ENCODE assay signal across 21 cellular contexts in genomic region chr2:165294912-165295311, GRCh38. TPM values are rescaled to one million over a fixed set of nuclear protein-coding genes. Genes with fewer than 3 reads are reported as not detected.
DNase-seq lines count a peak whose midpoint lies in the region; ATAC-seq, FAIRE-seq and TF ChIP-seq lines count a peak whose summit lies in the region.
"Had no signal": no experiment of that assay in that cellular context is flagged by ENCODE, and none has a peak within 500 bp of the region (broad histone marks: within the 10 kb centered on the region; RNA-seq: fewer than 3 reads in every experiment).

No MANE protein-coding gene starts in this region.

- POLR2A ChIA-PET in SK-N-SH (lab: Yijun Ruan, JAX): interaction anchor here (1.5 kb wide), 1 partner anchor 55 kb away, joined by 7 read pairs; the partner anchor contains the start of gene SCN2A
- POLR2A ChIA-PET in H1 (lab: Charles Lee; ENCODE audit: partially characterized antibody): no interaction called here

- H3K18ac ChIP-seq in H1 (ENCODE audit: extremely low read depth, low read length): no peak overlapping the region

- H3K4me2 ChIP-seq in SK-N-SH (peak overlapping the region; percentile 91), H1 (ENCODE audit: insufficient read depth in 1 of 2, low read depth in 2 of 2, low read length in 2 of 2) (no peak overlapping the region), parathyroid adenoma (ENCODE audit: low read length) (no peak overlapping the region)

- no peak for ATAC-seq in sciatic nerve
- ATAC-seq: Panc1 had no signal

- intact Hi-C loops in sciatic nerve (cut with DNase I): no loop called here

- TF ChIP-seq EP300 in SK-N-SH (IDR thresholded peaks at IDR 0.05; ENCODE audit: borderline replicate concordance in 1 of 2, low read depth in 1 of 2, low read length in 1 of 2) (no peak), H1 (IDR thresholded peaks at IDR 0.05; ENCODE audit: borderline replicate concordance in 1 of 2, low read depth in 2 of 2, low read length in 2 of 2) (no peak)

- H3K9me2 ChIP-seq in SK-N-SH: no peaks in the 10 kb centered on the region

- H2BK12ac ChIP-seq in H1 (ENCODE audit: low read depth, low read length): no peak overlapping the region

- H3K79me2 ChIP-seq in SK-N-SH (ENCODE audit: insufficient read depth) (peaks cover 14% of the 10 kb centered on the region), H1 (ENCODE audit: control insufficient read depth in 1 of 2, insufficient read depth in 2 of 2, low read length in 2 of 2) (no peaks in the 10 kb centered on the region), parathyroid adenoma (no peaks in the 10 kb centered on the region)

- H3K79me1 ChIP-seq in H1 (ENCODE audit: low read depth, low read length): no peaks in the 10 kb centered on the region

- no peak overlapping the region for H3K56ac ChIP-seq in H1 (replicated peaks; ENCODE audit: insufficient read length, low read depth, low read length)

- WGBS in SK-N-SH (ENCODE audit: low lambda C conversion rate): 7% methylated on average over 5 of the region's 5 CpGs
- WGBS in H1 (ENCODE audit: extremely low coverage in 1 of 2, insufficient coverage in 1 of 2, insufficient read length in 1 of 2, insufficient replicate concordance in 2 of 2, low coverage in 1 of 2, low lambda C conversion rate in 2 of 2, missing lambda C conversion rate in 1 of 2), 2 experiments: 94% methylated on average over 5 of the region's 5 CpGs; no CpG with 5 or more reads in 1 of the 2 experiments

- H3K9me3 ChIP-seq in SK-N-SH (no peaks in the 10 kb centered on the region), H1 (ENCODE audit: insufficient read depth in 2 of 2, low read depth in 1 of 2, low read length in 1 of 2) (no peaks in the 10 kb centered on the region), parathyroid adenoma (ENCODE audit: control insufficient read depth, low read length) (no peaks in the 10 kb centered on the region), SJCRH30 (replicated peaks) (no peaks in the 10 kb centered on the region)
- H3K9me3 ChIP-seq: Caco-2 had no signal

- H3K4me3 ChIP-seq in SK-N-SH (ENCODE audit: low read depth in 2 of 2, low read length in 1 of 2): peak overlapping the region; percentile 86 to 90
- H3K4me3 ChIP-seq in H1 (ENCODE audit: extremely low read depth in 1 of 4, insufficient read depth in 2 of 4, low read depth in 3 of 4, low read length in 4 of 4): no peak overlapping the region
- no peak overlapping the region for H3K4me3 ChIP-seq in parathyroid adenoma (ENCODE audit: low read depth, low read length)
- H3K4me3 ChIP-seq in SJCRH30: no peak overlapping the region

- H2AFZ ChIP-seq in SK-N-SH (ENCODE audit: low read depth) (peak overlapping the region; percentile 94), H1 (ENCODE audit: low read length) (0 out of 2 replicates have a peak overlapping the region, but pooled peaks have one; percentile 52), parathyroid adenoma (peak overlapping the region; percentile 31)

- H4K91ac ChIP-seq in H1 (replicated peaks; ENCODE audit: insufficient read length, low read length): no peak overlapping the region

- H3K23ac ChIP-seq in H1 (ENCODE audit: insufficient read length): no peak overlapping the region

- CTCF ChIA-PET in SK-N-SH (lab: Yijun Ruan, JAX) (interaction anchor here (1.0 to 3.3 kb wide), 16 partner anchors 11 to 302 kb away, joined by 3 to 17 read pairs (median 6); partner anchors contain the start of genes SCN2A and SCN3A), H1 (lab: Charles Lee; ENCODE audit: partially characterized antibody) (interaction anchor here (0.5 to 3.0 kb wide), 10 partner anchors 11 to 580 kb away, joined by 3 to 11 read pairs (median 4); partner anchors contain the start of gene SCN2A)

- H3K14ac ChIP-seq in H1 (ENCODE audit: insufficient read length): no peak overlapping the region

- no peak for FAIRE-seq in H1 (lab: Jason Lieb, UNC)
- FAIRE-seq: G401.6, GM12891, GM19239, HTR-8/SVneo had no signal

- H3K9ac ChIP-seq in SK-N-SH: peak overlapping the region; percentile 70; the same call in 1 of the 2 replicates
- no peak overlapping the region for H3K9ac ChIP-seq in H1 (replicated peaks in 1 of 4; ENCODE audit: extremely low read depth in 1 of 4, low read depth in 3 of 4, low read length in 3 of 4)
- no peak overlapping the region for H3K9ac ChIP-seq in parathyroid adenoma

- H4K20me1 ChIP-seq in SK-N-SH (ENCODE audit: insufficient read depth) (no peaks in the 10 kb centered on the region), H1 (replicated peaks in 1 of 2; ENCODE audit: control insufficient read depth in 1 of 2, insufficient read depth in 2 of 2, low read length in 2 of 2) (no peaks in the 10 kb centered on the region)

- TF ChIP-seq RAD21 in SK-N-SH (IDR thresholded peaks at IDR 0.05; ENCODE audit: low read length) (no peak), H1 (IDR thresholded peaks at IDR 0.05 in 1 of 2, conservative IDR thresholded peaks at IDR 0.05 in 1 of 2; ENCODE audit: low read depth in 2 of 2, low read length in 2 of 2) (no peak)

- no peaks in the 10 kb centered on the region for H3K23me2 ChIP-seq in H1 (ENCODE audit: low read depth, low read length)

- no peak overlapping the region for H4K5ac ChIP-seq in H1 (ENCODE audit: insufficient read length, low read depth, low read length)

- DNase-seq in G401 (ENCODE audit: low spot score): peak; percentile 94
- peak; percentile 24 for DNase-seq in SK-N-SH
- DNase-seq in H1 (ENCODE audit: low read depth in 1 of 2, low spot score in 2 of 2): no peak
- no peak for DNase-seq in sciatic nerve (ENCODE audit: low spot score)
- no peak for DNase-seq in AG08395 (ENCODE audit: low spot score)
- DNase-seq in SJCRH30: no peak
- DNase-seq in DMS53 treated with DMSO at 0.1 percent for 48 hours (lab: John Stamatoyannopoulos, UW; ENCODE audit: unreplicated experiment): no peak
- DNase-seq: Caco-2, DMS53, NCI-H1092, NCI-H1694, NCI-H510A, NCI-H82, Right ventricle myocardium superior, SW 1271 had no signal

- no peaks in the 10 kb centered on the region for H3K27me3 ChIP-seq in SK-N-SH (ENCODE audit: insufficient read depth)
- H3K27me3 ChIP-seq in H1 (replicated peaks in 1 of 4; ENCODE audit: control insufficient read depth in 3 of 4, extremely low read depth in 1 of 4, insufficient read depth in 3 of 4, low read length in 3 of 4): no peaks in the 10 kb centered on the region
- no peaks in the 10 kb centered on the region for H3K27me3 ChIP-seq in parathyroid adenoma (ENCODE audit: control insufficient read depth, insufficient read depth, low read length)
- H3K27me3 ChIP-seq in SJCRH30: no peaks in the 10 kb centered on the region

- no peaks in the 10 kb centered on the region for H3F3A ChIP-seq in SK-N-SH (replicated peaks; ENCODE audit: insufficient read depth)

- no peak overlapping the region for H2BK5ac ChIP-seq in H1 (ENCODE audit: low read depth, low read length)

- H4K8ac ChIP-seq in H1 (ENCODE audit: extremely low read depth, insufficient read depth, low read length): no peak overlapping the region

- in situ Hi-C loops in G401 (cut with HindIII; ENCODE audit: low sequenced_read_pairs): no loop called here

- H2BK15ac ChIP-seq in H1 (ENCODE audit: low read length): no peak overlapping the region

- H3K4me1 ChIP-seq in SK-N-SH (ENCODE audit: control insufficient read depth in 1 of 2, insufficient read depth in 2 of 2, low read depth in 1 of 2, low read length in 1 of 2) (peaks cover 0 to 11% of the 10 kb centered on the region in 2 experiments; a peak in 2 of 4 replicates), H1 (replicated peaks in 1 of 4; ENCODE audit: control insufficient read depth in 3 of 4, insufficient read depth in 4 of 4, low read length in 3 of 4) (peaks cover 0 to 2% (median 0%) of the 10 kb centered on the region in 4 experiments; a peak in 2 of 7 replicates), parathyroid adenoma (no peaks in the 10 kb centered on the region), SJCRH30 (no peaks in the 10 kb centered on the region)
- H3K4me1 ChIP-seq: Caco-2 had no signal

- H3K4ac ChIP-seq in H1 (replicated peaks; ENCODE audit: insufficient read length, low read depth, low read length): no peak overlapping the region

- H2BK120ac ChIP-seq in H1 (replicated peaks; ENCODE audit: low read depth, low read length): no peak overlapping the region

- TF ChIP-seq POLR2A in H1 (IDR thresholded peaks at IDR 0.05; ENCODE audit: control extremely low read depth in 1 of 2, low read depth in 2 of 2, low read length in 2 of 2): no peak

- H3K36me3 ChIP-seq in SK-N-SH (replicated peaks in 1 of 2; ENCODE audit: control insufficient read depth in 1 of 2, insufficient read depth in 2 of 2, low read length in 1 of 2): peaks cover 25 to 37% of the 10 kb centered on the region in 2 experiments
- H3K36me3 ChIP-seq in H1 (ENCODE audit: control insufficient read depth in 2 of 4, insufficient read depth in 4 of 4, low read length in 3 of 4): no peaks in the 10 kb centered on the region
- H3K36me3 ChIP-seq in parathyroid adenoma (ENCODE audit: control insufficient read depth, insufficient read depth, low read length): no peaks in the 10 kb centered on the region
- no peaks in the 10 kb centered on the region for H3K36me3 ChIP-seq in SJCRH30

- H3K27ac ChIP-seq in SK-N-SH (ENCODE audit: low read depth in 2 of 2, low read length in 1 of 2) (peak overlapping the region; percentile 5 to 90; a peak in 3 of 4 replicates), H1 (ENCODE audit: low read depth, low read length) (no peak overlapping the region), parathyroid adenoma (no peak overlapping the region), SJCRH30 (no peak overlapping the region)

- H2AK5ac ChIP-seq in H1 (ENCODE audit: low read depth, low read length): no peak overlapping the region

- TF ChIP-seq CTCF in SK-N-SH (IDR thresholded peaks at IDR 0.05): no peak
- TF ChIP-seq CTCF in H1 (IDR thresholded peaks at IDR 0.05; ENCODE audit: control extremely low read depth in 1 of 3, insufficient read depth in 1 of 3, low read depth in 1 of 3, low read length in 3 of 3): no peak
- no peak for TF ChIP-seq CTCF in parathyroid adenoma (IDR thresholded peaks at IDR 0.05)

- no peak overlapping the region for H2BK20ac ChIP-seq in H1 (ENCODE audit: low read length)

TF ChIP-seq in H1, 55 proteins besides CTCF, POLR2A, EP300 and RAD21 (continues in another document):
- no peak for TF ChIP-seq SP1 (IDR thresholded peaks at IDR 0.05; ENCODE audit: low read depth, low read length)

RNA-seq across cellular contexts. Expression of gene SCN2A, which starts 55.7 kb away (rescaled TPM):
- total RNA-seq in G401 (2014; rRNA removed; shearing (Covaris generic)): not detected in 2 replicates
- polyA plus RNA-seq in SK-N-SH (2012; rRNA removed) (5.1 and 7.3 TPM in 2 replicates), H1 (2011; rRNA removed) (0.18 and 0.25 TPM in 2 replicates)
- 5.8 and 6.3 TPM in 2 replicates for polyA plus RNA-seq in SK-N-SH (2012; cell fraction: cytosol; rRNA removed)
- polyA plus RNA-seq in SK-N-SH (2012; cell fraction: nucleus; rRNA removed): 8.3 and 16.8 TPM in 2 replicates
- total RNA-seq in H1 (2021; fragmentation: NEBNext Ultra II Directional; extraction: Animal tissue kit (Norgen Biotek cat#: 25700)): 0.61 and 1.1 TPM in 2 replicates
- 0.27 TPM for polyA plus RNA-seq in H1 (2011; cell fraction: cytosol; rRNA removed)
- 0.47 TPM for polyA plus RNA-seq in H1 (2011; cell fraction: nucleus; rRNA removed)
- polyA plus RNA-seq in H1 (2012, experiment 1 of 2): 0.17 to 0.32 TPM (median 0.27 TPM) in 4 replicates
- polyA plus RNA-seq in H1 (2012, experiment 2 of 2): not detected
- 0.85 TPM for polyA plus RNA-seq in H1 (2013, experiment 1 of 2)
- 0.98 TPM for polyA plus RNA-seq in H1 (2013, experiment 2 of 2)
- polyA minus RNA-seq in H1 (2011; rRNA and poly(A)+ RNA removed): 0.32 and 0.56 TPM in 2 replicates
- 0.29 TPM for polyA minus RNA-seq in H1 (2011; cell fraction: cytosol; rRNA and poly(A)+ RNA removed)
- 1.6 TPM for polyA minus RNA-seq in H1 (2011; cell fraction: nucleus; rRNA and poly(A)+ RNA removed)
- total RNA-seq in sciatic nerve: 1.9 TPM
- total RNA-seq in SJCRH30 (2014; rRNA removed; shearing (Covaris generic)): not detected in 2 replicates
- total RNA-seq: Caco-2 had no signal

Comparison
In these comparisons a context has a peak if more than half of its experiments do, and no peak if none do; other contexts are left out.
1. DNase-seq: peak in G401 (single experiment) and SK-N-SH (single experiment); none in H1 (0 of 2), sciatic nerve (single experiment), AG08395 (single experiment), SJCRH30 (0 of 2) and DMS53 treated with DMSO at 0.1 percent for 48 hours (single experiment).
2. H2AFZ ChIP-seq: peak in every context shown above with its lines; median percentile 94 in SK-N-SH; 52 in H1; 31 in parathyroid adenoma.
3. H3K27ac ChIP-seq: peak in SK-N-SH (2 of 2); none in H1 (single experiment), parathyroid adenoma (single experiment) and SJCRH30 (single experiment).
4. H3K4me3 ChIP-seq: peak in SK-N-SH (2 of 2); none in H1 (0 of 4), parathyroid adenoma (single experiment) and SJCRH30 (single experiment).